In genomic region chr17:77404812-77405581, GRCh38 we compare ENCODE assay signal across 8 cellular contexts.
A peak's percentile ranks its signal among the peaks of the same experiment; 100 is the strongest.
DNase-seq lines count a peak whose midpoint lies in the region; ATAC-seq lines count a peak whose summit lies in the region.

No MANE protein-coding gene starts in this region.

- intact Hi-C loops in sciatic nerve (cut with DNase I): no loop called here

- DNase-seq in AG08395 (ENCODE audit: low spot score) (peak; percentile 90), Kasumi-1 (lab: John Stamatoyannopoulos, UW) (peak; percentile 65 to 75), sciatic nerve (ENCODE audit: low spot score) (no peak), NCI-H526 (lab: John Stamatoyannopoulos, UW) (no peak), NCI-H1105 (lab: John Stamatoyannopoulos, UW) (no peak)
- peak; percentile 90 for DNase-seq in activated CD8-positive, alpha-beta memory T cell treated with anti-CD3 and anti-CD28 coated beads for 24 hours

- peak; percentile 72 for ATAC-seq in GM19463 (IDR thresholded peaks at IDR 0.05; ENCODE audit: unreplicated experiment)
- ATAC-seq in esophagus mucosa: peak; percentile 43
- ATAC-seq in sciatic nerve: peak; percentile 23

Comparison
In these comparisons a context has a peak if more than half of its experiments do, and no peak if none do; other contexts are left out.
1. DNase-seq: peak in AG08395 (single experiment), Kasumi-1 (2 of 2) and activated CD8-positive, alpha-beta memory T cell treated with anti-CD3 and anti-CD28 coated beads for 24 hours (single experiment); none in sciatic nerve (single experiment), NCI-H526 (0 of 2) and NCI-H1105 (single experiment).
2. Peak in every context shown above with its lines, with median percentiles within 50 percentile points of each other: ATAC-seq.